ENCODE assay signal across 29 cellular contexts in the genomic region with DNA sequence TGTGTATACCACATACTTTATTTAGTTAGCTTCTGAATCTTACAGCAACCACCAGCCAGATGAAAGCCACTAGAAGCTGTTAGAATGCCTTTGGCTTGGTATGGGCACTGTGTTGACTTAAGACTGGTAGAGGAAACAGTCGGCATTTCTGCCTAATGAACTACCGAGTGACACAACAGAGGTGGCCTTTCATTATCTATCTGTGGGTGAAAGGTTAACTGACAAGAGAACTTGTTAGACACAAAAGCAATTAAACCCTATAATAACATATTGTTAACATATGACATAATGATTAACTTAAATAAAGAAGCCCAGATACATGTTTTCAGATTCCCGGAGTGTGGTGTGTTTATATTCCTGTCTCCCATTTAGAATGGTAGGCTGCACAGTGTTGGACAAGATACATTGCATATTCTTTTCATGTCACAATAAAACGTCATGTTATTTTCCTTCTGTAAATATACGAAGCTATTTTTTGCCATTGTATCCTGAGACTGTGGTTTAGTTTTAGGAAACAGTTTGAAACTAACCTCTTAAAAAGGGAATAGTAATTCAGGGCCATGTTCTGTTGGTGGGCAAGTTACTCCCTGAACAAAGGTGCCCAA.
A peak's percentile ranks its signal among the peaks of the same experiment; 100 is the strongest.
DNase-seq lines count a peak whose midpoint lies in the region; ATAC-seq and TF ChIP-seq lines count a peak whose summit lies in the region.
"Had no signal": no experiment of that assay in that cellular context is flagged by ENCODE, and none has a peak within 500 bp of the region (broad histone marks: within the 10 kb centered on the region; RNA-seq: fewer than 3 reads in every experiment).

No MANE protein-coding gene starts in this region.

- POLR2A ChIA-PET in WTC11 (lab: Charles Lee), result no interaction called here

- no peak overlapping the region for H3K27ac Mint-ChIP-seq in WTC11
- no peak overlapping the region for H3K27ac Mint-ChIP-seq in GM23338
- H3K27ac Mint-ChIP-seq: activated naive CD8-positive, alpha-beta T cell; activated T-helper 17 cell treated with anti-CD3 and anti-CD28 coated beads, Interleukin-2, amount 50 U/mL, for 72 hours; nephron progenitor cell; progenitor cell of endocrine pancreas had no signal

- no peak overlapping the region for H2BK5ac ChIP-seq in mesenchymal stem cell (ENCODE audit: low read depth, low read length, poor library complexity, severe bottlenecking)

- no peaks in the 10 kb centered on the region for H3K4me1 ChIP-seq in mesenchymal stem cell (ENCODE audit: control insufficient read depth, insufficient read depth, low read depth, low read length)
- no peaks in the 10 kb centered on the region for H3K4me1 ChIP-seq in GM23338 (ENCODE audit: insufficient read depth)
- H3K4me1 ChIP-seq: gastrocnemius medialis had no signal

- H3K27me3 ChIP-seq in mesenchymal stem cell (ENCODE audit: control insufficient read depth in 1 of 2, insufficient read depth in 1 of 2, low read length in 2 of 2), result no peaks in the 10 kb centered on the region
- no peaks in the 10 kb centered on the region for H3K27me3 ChIP-seq in GM23338 (ENCODE audit: insufficient read depth)
- H3K27me3 ChIP-seq: gastrocnemius medialis had no signal

- no peak overlapping the region for H2BK15ac ChIP-seq in mesenchymal stem cell (ENCODE audit: low read depth, poor library complexity, severe bottlenecking)

- no peaks in the 10 kb centered on the region for H3K79me2 ChIP-seq in GM23338 (replicated peaks; ENCODE audit: insufficient read depth)

- peak; percentile 66 for DNase-seq in HT-29 (ENCODE audit: low spot score)
- DNase-seq in SW480 (ENCODE audit: low spot score), result peak; percentile 23
- DNase-seq in mesenchymal stem cell, result no peak
- peak; percentile 63 for DNase-seq in renal cortical epithelial cell (ENCODE audit: low read depth)
- DNase-seq in WTC11 (ENCODE audit: low spot score), result no peak
- no peak for DNase-seq in GM23338 (ENCODE audit: low spot score)
- DNase-seq: activated CD4-positive, alpha-beta T cell treated with anti-CD3 and anti-CD28 coated beads, Interleukin-2, amount 50 U/mL, for 4 hours; activated CD8-positive, alpha-beta memory T cell treated with anti-CD3 and anti-CD28 coated beads, Interleukin-2, amount 50 U/mL, for 4 hours; effector CD8-positive, alpha-beta T cell; gastrocnemius medialis; hypothalamus; islet precursor cell; KG1; mammary epithelial cell; NCI-H187 treated with DMSO at 0.1 percent for 48 hours; nephron progenitor cell; stimulated activated CD4-positive, alpha-beta T cell treated with anti-CD3 and anti-CD28 coated beads, Interleukin-2, amount 100 ng/mL, for 48 hours; stimulated activated naive CD4-positive, alpha-beta T cell had no signal

- H3K18ac ChIP-seq in mesenchymal stem cell (ENCODE audit: low read depth in 1 of 2, low read length in 2 of 2), result no peak overlapping the region

- no peak overlapping the region for H2BK12ac ChIP-seq in mesenchymal stem cell (ENCODE audit: low read length in 2 of 2)

- no peak overlapping the region for H2BK120ac ChIP-seq in mesenchymal stem cell (ENCODE audit: low read depth, low read length)

- no peaks in the 10 kb centered on the region for H4K20me1 ChIP-seq in GM23338 (replicated peaks; ENCODE audit: insufficient read depth)

- no peak overlapping the region for H4K91ac ChIP-seq in mesenchymal stem cell (ENCODE audit: low read length)

- no peak overlapping the region for H3K4ac ChIP-seq in mesenchymal stem cell (ENCODE audit: low read depth in 1 of 2, low read length in 2 of 2)

- ATAC-seq in WTC11, result no peak
- no peak for ATAC-seq in GM23338
- ATAC-seq in GM21526 (IDR thresholded peaks at IDR 0.05; ENCODE audit: low FRiP score, unreplicated experiment), result no peak
- ATAC-seq in HG03457 (IDR thresholded peaks at IDR 0.05; ENCODE audit: unreplicated experiment), result no peak
- ATAC-seq: activated T-helper 17 cell treated with anti-CD3 and anti-CD28 coated beads, Interleukin-2, amount 50 U/mL, for 72 hours; esophagus mucosa; gastrocnemius medialis; HCT116 had no signal

- no peak overlapping the region for H2AK5ac ChIP-seq in mesenchymal stem cell (ENCODE audit: low read length, severe bottlenecking)

- H3F3A ChIP-seq in GM23338 (replicated peaks; ENCODE audit: low read depth), result no peaks in the 10 kb centered on the region

- no peak overlapping the region for H3K4me3 ChIP-seq in mesenchymal stem cell (ENCODE audit: insufficient read depth in 1 of 2, low read depth in 1 of 2, low read length in 2 of 2)
- H3K4me3 ChIP-seq in GM23338, result no peak overlapping the region
- H3K4me3 ChIP-seq: gastrocnemius medialis, SK-N-MC, thoracic aorta had no signal

- H4K8ac ChIP-seq in mesenchymal stem cell (ENCODE audit: low read length), result no peak overlapping the region

- no peaks in the 10 kb centered on the region for H3K9me2 ChIP-seq in GM23338 (ENCODE audit: insufficient read depth)

- H3K23ac ChIP-seq in mesenchymal stem cell (ENCODE audit: low read length in 2 of 2), result no peak overlapping the region

- peak overlapping the region; percentile 87 for H3K9ac ChIP-seq in mesenchymal stem cell (ENCODE audit: low read length)

- 75% methylated on average over 2 of the region's 5 CpGs for WGBS in mesenchymal stem cell

- peaks cover 11% of the 10 kb centered on the region for H3K4me1 Mint-ChIP-seq in WTC11
- H3K4me1 Mint-ChIP-seq in GM23338, result peaks cover 8% of the 10 kb centered on the region
- H3K4me1 Mint-ChIP-seq: activated T-helper 17 cell treated with anti-CD3 and anti-CD28 coated beads, Interleukin-2, amount 50 U/mL, for 72 hours had no signal

- no peak for TF ChIP-seq CTCF in WTC11 (IDR thresholded peaks at IDR 0.05)
- no peak for TF ChIP-seq CTCF in GM23338 (conservative IDR thresholded peaks at IDR 0.05; ENCODE audit: low read depth in 2 of 2)

- no peaks in the 10 kb centered on the region for H3K9me3 ChIP-seq in mesenchymal stem cell (ENCODE audit: control insufficient read depth, low read length)
- H3K9me3 ChIP-seq: gastrocnemius medialis, thoracic aorta had no signal

- no peak overlapping the region for H3K4me3 Mint-ChIP-seq in WTC11
- H3K4me3 Mint-ChIP-seq in GM23338, result no peak overlapping the region
- H3K4me3 Mint-ChIP-seq: activated naive CD8-positive, alpha-beta T cell; activated T-helper 17 cell treated with anti-CD3 and anti-CD28 coated beads, Interleukin-2, amount 50 U/mL, for 72 hours; nephron progenitor cell had no signal

- H3K79me1 ChIP-seq in mesenchymal stem cell (replicated peaks; ENCODE audit: low read length, poor library complexity, severe bottlenecking), result peaks cover 1% of the 10 kb centered on the region

- H3K27ac ChIP-seq in mesenchymal stem cell (ENCODE audit: low read length, poor library complexity, severe bottlenecking) (no peak overlapping the region), GM23338 (ENCODE audit: low read depth) (no peak overlapping the region)
- H3K27ac ChIP-seq: C4-2B, gastrocnemius medialis, RWPE1, SK-N-MC, thoracic aorta had no signal

- H2AFZ ChIP-seq in mesenchymal stem cell (ENCODE audit: low read depth, low read length) (no peak overlapping the region), GM23338 (no peak overlapping the region)

- H3K36me3 ChIP-seq in mesenchymal stem cell (ENCODE audit: control insufficient read depth in 1 of 2, insufficient read depth in 2 of 2, low read depth in 1 of 2, low read length in 2 of 2) (no peaks in the 10 kb centered on the region), GM23338 (ENCODE audit: insufficient read depth) (no peaks in the 10 kb centered on the region)
- H3K36me3 ChIP-seq: gastrocnemius medialis, thoracic aorta had no signal

- no peak overlapping the region for H3K14ac ChIP-seq in mesenchymal stem cell (ENCODE audit: low read length in 2 of 2)

- H3K9me3 Mint-ChIP-seq in WTC11 (peaks cover 4% of the 10 kb centered on the region; the same call in 1 of the 2 replicates), GM23338 (no peaks in the 10 kb centered on the region; the same call in 2 of the 3 replicates)
- H3K9me3 Mint-ChIP-seq: activated T-helper 17 cell treated with anti-CD3 and anti-CD28 coated beads, Interleukin-2, amount 50 U/mL, for 72 hours had no signal

- H3K4me2 ChIP-seq in mesenchymal stem cell (ENCODE audit: low read length, poor library complexity, severe bottlenecking) (peak overlapping the region; percentile 3), GM23338 (no peak overlapping the region)

- H3K27me3 Mint-ChIP-seq in WTC11 (ENCODE audit: low read depth) (no peaks in the 10 kb centered on the region), GM23338 (ENCODE audit: insufficient read depth, low read depth, poor library complexity) (no peaks in the 10 kb centered on the region)
- H3K27me3 Mint-ChIP-seq: activated naive CD8-positive, alpha-beta T cell had no signal

- CTCF ChIA-PET in WTC11 (lab: Charles Lee), result interaction anchor here (2.7 kb wide), 1 partner anchor 11 kb away, joined by 11 read pairs; no protein-coding TSS in a partner anchor

- H3K36me3 Mint-ChIP-seq in WTC11 (no peaks in the 10 kb centered on the region), GM23338 (ENCODE audit: low read depth) (no peaks in the 10 kb centered on the region)
- H3K36me3 Mint-ChIP-seq: activated naive CD8-positive, alpha-beta T cell had no signal

TF ChIP-seq in WTC11, 78 proteins besides CTCF, POLR2A, EP300 and RAD21 (continues in another document):
- TF ChIP-seq CREM (CRISPR knock-in tag; IDR thresholded peaks at IDR 0.05) (no peak), OVOL2 (CRISPR knock-in tag; IDR thresholded peaks at IDR 0.05; ENCODE audit: borderline replicate concordance) (no peak), NR1H2 (CRISPR knock-in tag; IDR thresholded peaks at IDR 0.05) (no peak)

TF ChIP-seq in GM23338, 12 proteins besides CTCF, POLR2A, EP300 and RAD21 (continues in another document):
- TF ChIP-seq NANOG (IDR thresholded peaks at IDR 0.05; ENCODE audit: borderline replicate concordance) (no peak), CREB1 (CRISPR knock-in tag; IDR thresholded peaks at IDR 0.05; ENCODE audit: low read depth) (no peak), ZNF114 (CRISPR knock-in tag; IDR thresholded peaks at IDR 0.05) (no peak), POLR2AphosphoS5 (IDR thresholded peaks at IDR 0.05; ENCODE audit: low read depth) (no peak), ZNF331 (CRISPR knock-in tag; IDR thresholded peaks at IDR 0.05; ENCODE audit: low read depth) (no peak), JUNB (IDR thresholded peaks at IDR 0.05; ENCODE audit: unreplicated experiment) (no peak), EZH2 (IDR thresholded peaks at IDR 0.05; ENCODE audit: low read depth, unreplicated experiment) (no peak), EZH2phosphoT487 (IDR thresholded peaks at IDR 0.05; ENCODE audit: unreplicated experiment) (no peak)
- TF ChIP-seq, protein P1, sequence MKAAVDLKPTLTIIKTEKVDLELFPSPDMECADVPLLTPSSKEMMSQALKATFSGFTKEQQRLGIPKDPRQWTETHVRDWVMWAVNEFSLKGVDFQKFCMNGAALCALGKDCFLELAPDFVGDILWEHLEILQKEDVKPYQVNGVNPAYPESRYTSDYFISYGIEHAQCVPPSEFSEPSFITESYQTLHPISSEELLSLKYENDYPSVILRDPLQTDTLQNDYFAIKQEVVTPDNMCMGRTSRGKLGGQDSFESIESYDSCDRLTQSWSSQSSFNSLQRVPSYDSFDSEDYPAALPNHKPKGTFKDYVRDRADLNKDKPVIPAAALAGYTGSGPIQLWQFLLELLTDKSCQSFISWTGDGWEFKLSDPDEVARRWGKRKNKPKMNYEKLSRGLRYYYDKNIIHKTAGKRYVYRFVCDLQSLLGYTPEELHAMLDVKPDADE (IDR thresholded peaks at IDR 0.05), result no peak

Comparison
In these comparisons a context has a peak if more than half of its experiments do, and no peak if none do; other contexts are left out.
1. DNase-seq: peak in HT-29 (single experiment), SW480 (single experiment) and renal cortical epithelial cell (single experiment); none in mesenchymal stem cell (single experiment), WTC11 (single experiment) and GM23338 (single experiment).